In genomic region chr17:1709971-1710806, GRCh38 we compare ENCODE assay signal across 1 cellular context.
TF ChIP-seq lines count a peak whose summit lies in the region.

TLCD2 (minus strand) TSS chr17:1710377; CDS start chr17:1710242, 135 bp downstream.

TF ChIP-seq in GM12878, 131 proteins besides CTCF, POLR2A, EP300 and RAD21 (continued from another document):
- TF ChIP-seq JUND (IDR thresholded peaks at IDR 0.05; ENCODE audit: low read depth, low read length) (no peak), TCF12 (IDR thresholded peaks at IDR 0.05; ENCODE audit: low read depth, low read length) (no peak), IKZF1 (conservative IDR thresholded peaks at IDR 0.05) (peak; percentile 63), ZBTB11 (CRISPR knock-in tag; IDR thresholded peaks at IDR 0.05) (no peak), PAX5 (IDR thresholded peaks at IDR 0.05; ENCODE audit: borderline replicate concordance, low read depth, low read length) (0 out of 2 replicates have a peak, but pooled peaks have one; percentile 11), SPI1 (IDR thresholded peaks at IDR 0.05; ENCODE audit: borderline replicate concordance, insufficient read depth, low read depth, low read length) (no peak)
